10 cellular contexts compared by ENCODE assay signal in genomic region chr14:89366580-89367448, GRCh38. TPM values are rescaled to one million over a fixed set of nuclear protein-coding genes. Genes with fewer than 3 reads are reported as not detected.
DNase-seq lines count a peak whose midpoint lies in the region; ATAC-seq and TF ChIP-seq lines count a peak whose summit lies in the region.
"Had no signal": no experiment of that assay in that cellular context is flagged by ENCODE, and none has a peak within 500 bp of the region (broad histone marks: within the 10 kb centered on the region; RNA-seq: fewer than 3 reads in every experiment).

No MANE protein-coding gene starts in this region.

- peak overlapping the region; percentile 48 for H3K27ac Mint-ChIP-seq in activated CD4-positive, alpha-beta T cell treated with anti-CD3 and anti-CD28 coated beads, Interleukin-2, amount 10 ng/mL, durations not matched to agents 7 days and 5 days
- H3K27ac Mint-ChIP-seq in central memory CD8-positive, alpha-beta T cell (ENCODE audit: low read depth), result peak overlapping the region; percentile 32

- H3K9ac ChIP-seq in PC-3 (ENCODE audit: low read length), result no peak overlapping the region

- POLR2A ChIA-PET in activated CD4-positive, alpha-beta T cell treated with anti-CD3 and anti-CD28 coated beads, Interleukin-2, amount 10 ng/mL, durations not matched to agents 7 days and 5 days (lab: Charles Lee), result interaction anchor here (0.6 kb wide), 1 partner anchor 143 kb away, joined by 3 read pairs; no protein-coding TSS in a partner anchor
- POLR2A ChIA-PET in PC-3 (lab: Charles Lee; ENCODE audit: unreplicated experiment), result no interaction called here

- peaks cover 6% of the 10 kb centered on the region for H3K9me3 Mint-ChIP-seq in activated CD4-positive, alpha-beta T cell treated with anti-CD3 and anti-CD28 coated beads, Interleukin-2, amount 10 ng/mL, durations not matched to agents 7 days and 5 days
- no peaks in the 10 kb centered on the region for H3K9me3 Mint-ChIP-seq in central memory CD8-positive, alpha-beta T cell

- H3K27me3 Mint-ChIP-seq in activated CD4-positive, alpha-beta T cell treated with anti-CD3 and anti-CD28 coated beads, Interleukin-2, amount 10 ng/mL, durations not matched to agents 7 days and 5 days, result no peaks in the 10 kb centered on the region
- no peaks in the 10 kb centered on the region for H3K27me3 Mint-ChIP-seq in central memory CD8-positive, alpha-beta T cell

- WGBS in right lobe of liver (ENCODE audit: insufficient coverage, low coverage, low lambda C conversion rate, missing lambda C conversion rate), result 32% methylated on average over 12 of the region's 14 CpGs
- 31 to 60% (median 54%) methylated on average over 14 of the region's 14 CpGs for WGBS in stomach, 5 donors

- H3K9me3 ChIP-seq in right lobe of liver (no peaks in the 10 kb centered on the region), stomach (no peaks in the 10 kb centered on the region), PC-3 (ENCODE audit: low read length) (no peaks in the 10 kb centered on the region)
- H3K9me3 ChIP-seq: adrenal gland had no signal

- ATAC-seq in central memory CD8-positive, alpha-beta T cell (replicated peaks; ENCODE audit: extremely low read depth, poor library complexity, severe bottlenecking), result no peak
- ATAC-seq in right lobe of liver, result peak; percentile 3 to 26 (median 12)
- no peak for ATAC-seq in PC-3
- no peak for ATAC-seq in HG03175 (IDR thresholded peaks at IDR 0.05; ENCODE audit: unreplicated experiment)
- ATAC-seq in GM18511 (IDR thresholded peaks at IDR 0.05; ENCODE audit: unreplicated experiment), result no peak

- H3F3A ChIP-seq in PC-3 (ENCODE audit: low read length, unreplicated experiment), result no peaks in the 10 kb centered on the region

- TF ChIP-seq POLR2A in right lobe of liver (IDR thresholded peaks at IDR 0.05) (no peak), stomach (IDR thresholded peaks at IDR 0.05) (no peak)

- H4K20me1 ChIP-seq in PC-3 (ENCODE audit: low read length), result no peaks in the 10 kb centered on the region

- H3K4me1 ChIP-seq in right lobe of liver (peaks cover 0 to 77% (median 27%) of the 10 kb centered on the region in 4 donors), stomach (peaks cover 66 to 90% (median 79%) of the 10 kb centered on the region in 4 donors), PC-3 (ENCODE audit: insufficient read depth, low read length) (no peaks in the 10 kb centered on the region)

- H3K4me3 ChIP-seq in right lobe of liver (peak overlapping the region; percentile 2 to 39 (median 21)), stomach (peak overlapping the region in 2 of 4 donors; percentile 2 to 14), PC-3 (ENCODE audit: low read length) (no peak overlapping the region)
- H3K4me3 ChIP-seq: adrenal gland had no signal

- peak overlapping the region; percentile 37 to 82 (median 65) for H3K27ac ChIP-seq in right lobe of liver
- peak overlapping the region; percentile 19 to 79 (median 65) for H3K27ac ChIP-seq in stomach
- no peak overlapping the region for H3K27ac ChIP-seq in PC-3 (ENCODE audit: low read length)

- H3K36me3 ChIP-seq in right lobe of liver (no peaks in the 10 kb centered on the region), stomach (no peaks in the 10 kb centered on the region), PC-3 (ENCODE audit: low read depth, low read length) (no peaks in the 10 kb centered on the region)
- H3K36me3 ChIP-seq: adrenal gland had no signal

- TF ChIP-seq CTCF in right lobe of liver (IDR thresholded peaks at IDR 0.05), result no peak
- no peak for TF ChIP-seq CTCF in stomach (IDR thresholded peaks at IDR 0.05)
- TF ChIP-seq CTCF in PC-3 (conservative IDR thresholded peaks at IDR 0.05; ENCODE audit: low read depth, low read length), result no peak

- no peak overlapping the region for H3K4me2 ChIP-seq in PC-3 (ENCODE audit: low read length)

- no peak overlapping the region for H2AFZ ChIP-seq in PC-3 (ENCODE audit: low read length)

- TF ChIP-seq EP300 in stomach (IDR thresholded peaks at IDR 0.05), result no peak

- H3K79me2 ChIP-seq in PC-3 (ENCODE audit: low read length), result no peaks in the 10 kb centered on the region

- no peaks in the 10 kb centered on the region for H3K27me3 ChIP-seq in right lobe of liver
- H3K27me3 ChIP-seq in stomach, result no peaks in the 10 kb centered on the region
- H3K27me3 ChIP-seq in PC-3 (ENCODE audit: low read length), result no peaks in the 10 kb centered on the region
- H3K27me3 ChIP-seq: adrenal gland had no signal

- no peaks in the 10 kb centered on the region for H3K9me2 ChIP-seq in PC-3 (replicated peaks; ENCODE audit: low read length)

- H3K4me3 Mint-ChIP-seq in activated CD4-positive, alpha-beta T cell treated with anti-CD3 and anti-CD28 coated beads, Interleukin-2, amount 10 ng/mL, durations not matched to agents 7 days and 5 days, result no peak overlapping the region
- no peak overlapping the region for H3K4me3 Mint-ChIP-seq in central memory CD8-positive, alpha-beta T cell

- CTCF ChIA-PET in activated CD4-positive, alpha-beta T cell treated with anti-CD3 and anti-CD28 coated beads, Interleukin-2, amount 10 ng/mL, durations not matched to agents 7 days and 5 days (lab: Charles Lee), result interaction anchor here (0.7 kb wide), 1 partner anchor 324 kb away, joined by 5 read pairs; no protein-coding TSS in a partner anchor
- CTCF ChIA-PET in PC-3 (lab: Charles Lee), result no interaction called here

- H3K36me3 Mint-ChIP-seq in activated CD4-positive, alpha-beta T cell treated with anti-CD3 and anti-CD28 coated beads, Interleukin-2, amount 10 ng/mL, durations not matched to agents 7 days and 5 days (ENCODE audit: low read depth), result peaks cover 15% of the 10 kb centered on the region
- H3K36me3 Mint-ChIP-seq in central memory CD8-positive, alpha-beta T cell (ENCODE audit: insufficient read depth), result peaks cover 14% of the 10 kb centered on the region

- peaks cover 46% of the 10 kb centered on the region for H3K4me1 Mint-ChIP-seq in activated CD4-positive, alpha-beta T cell treated with anti-CD3 and anti-CD28 coated beads, Interleukin-2, amount 10 ng/mL, durations not matched to agents 7 days and 5 days
- H3K4me1 Mint-ChIP-seq in central memory CD8-positive, alpha-beta T cell, result peaks cover 58% of the 10 kb centered on the region

- DNase-seq in activated CD4-positive, alpha-beta T cell treated with anti-CD3 and anti-CD28 coated beads, Interleukin-2, amount 10 ng/mL, durations not matched to agents 7 days and 5 days, result no peak
- DNase-seq in activated CD4-positive, alpha-beta T cell treated with anti-CD3 and anti-CD28 coated beads, Interleukin-2, amount 50 U/mL, for 4 hours, result no peak
- DNase-seq in central memory CD8-positive, alpha-beta T cell (ENCODE audit: low spot score in 2 of 2), result no peak
- DNase-seq in right lobe of liver (peak in 2 of 3 donors; percentile 59 to 64), stomach (no peak), PC-3 (no peak)
- DNase-seq: stimulated activated CD4-positive, alpha-beta T cell treated with anti-CD3 and anti-CD28 coated beads, Interleukin-2, amount 100 ng/mL, for 48 hours had no signal

- intact Hi-C loops in right lobe of liver (cut with DNase I), result no loop called here
- intact Hi-C loops in stomach (cut with DNase I; ENCODE audit: low total_unique reads), result no loop called here
- intact Hi-C loops in PC-3 (cut with micrococcal nuclease), result no loop called here

- no TSS peak for BruUV-seq in PC-3 (replicated peaks; lab: Mats Ljungman, UMichigan)

RNA-seq across cellular contexts. Expression of gene FOXN3, which starts 50.2 kb away (rescaled TPM):
- 10 to 100 TPM; 92.2 to 94.4 TPM for total RNA-seq in activated CD4-positive, alpha-beta T cell treated with anti-CD3 and anti-CD28 coated beads, Interleukin-2, amount 10 ng/mL, durations not matched to agents 7 days and 5 days
- total RNA-seq in right lobe of liver (10 to 100 TPM; 41.5 to 74.2 (median 55.8) TPM), stomach (100 to 1,000 TPM in 3 of 5 donors, 10 to 100 TPM in 2; 37.4 to 126 (median 100) TPM), PC-3 (2014; rRNA removed) (13.2 and 13.3 TPM in 2 replicates)
- polyA plus RNA-seq in stomach, result 10 to 100 TPM; 12.5 to 38.5 (median 23.0) TPM

Comparison
In these comparisons a context has a peak if more than half of its experiments do, and no peak if none do; other contexts are left out.
1. DNase-seq: peak in right lobe of liver (2 of 3); none in activated CD4-positive, alpha-beta T cell treated with anti-CD3 and anti-CD28 coated beads, Interleukin-2, amount 10 ng/mL, durations not matched to agents 7 days and 5 days (single experiment), activated CD4-positive, alpha-beta T cell treated with anti-CD3 and anti-CD28 coated beads, Interleukin-2, amount 50 U/mL, for 4 hours (0 of 2), central memory CD8-positive, alpha-beta T cell (0 of 2), stomach (single experiment) and PC-3 (single experiment).
2. ATAC-seq: peak in right lobe of liver (4 of 4); none in central memory CD8-positive, alpha-beta T cell (single experiment), PC-3 (single experiment), HG03175 (single experiment) and GM18511 (single experiment).